8 cellular contexts compared by ENCODE assay signal in the genomic region with DNA sequence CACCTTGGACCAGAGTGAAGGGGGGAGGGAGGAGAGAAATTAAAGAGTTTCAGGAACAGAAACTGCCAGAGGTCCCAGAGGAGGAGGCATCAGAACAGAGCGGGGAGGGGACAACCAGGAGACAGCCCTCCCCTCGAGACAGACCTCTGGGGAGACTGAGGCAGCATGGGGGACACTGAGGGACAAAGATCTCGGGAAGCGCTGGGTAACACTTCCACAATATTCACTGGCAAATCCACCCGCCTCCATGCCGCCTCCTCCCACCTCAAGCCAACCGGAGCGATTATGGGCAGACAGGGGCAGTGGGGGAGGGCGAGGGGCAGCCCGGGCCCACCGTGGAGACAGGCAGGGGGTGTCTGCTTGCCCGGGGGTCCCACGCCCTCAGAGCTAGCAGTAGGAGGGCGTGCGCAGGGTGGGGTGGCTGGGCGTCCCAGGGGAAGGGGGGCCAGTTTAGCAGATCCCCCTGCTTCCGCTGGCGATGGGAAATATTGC. TPM values are rescaled to one million over a fixed set of nuclear protein-coding genes. Genes with fewer than 3 reads are reported as not detected.
A peak's percentile ranks its signal among the peaks of the same experiment; 100 is the strongest.
DNase-seq lines count a peak whose midpoint lies in the region; ATAC-seq and TF ChIP-seq lines count a peak whose summit lies in the region.

No MANE protein-coding gene starts in this region.

- H3K79me2 ChIP-seq in GM23338 (replicated peaks; ENCODE audit: insufficient read depth): peaks cover 60% of the 10 kb centered on the region

- H3K27ac Mint-ChIP-seq in GM23338: peak overlapping the region; percentile 22; the same call in 1 of the 2 replicates

- peaks cover 51% of the 10 kb centered on the region for H3K4me1 Mint-ChIP-seq in GM23338

- H3K36me3 Mint-ChIP-seq in GM23338 (ENCODE audit: low read depth): peaks cover 16% of the 10 kb centered on the region

- peaks cover 3% of the 10 kb centered on the region; the same call in 1 of the 2 replicates for H3F3A ChIP-seq in GM23338 (replicated peaks; ENCODE audit: low read depth)

- H3K4me2 ChIP-seq in GM23338: peak overlapping the region; percentile 84

- H3K27me3 Mint-ChIP-seq in GM23338 (ENCODE audit: insufficient read depth, low read depth, poor library complexity): peaks cover 46% of the 10 kb centered on the region

- peaks cover 50% of the 10 kb centered on the region for H3K4me1 ChIP-seq in GM23338 (ENCODE audit: insufficient read depth)

- peaks cover 5% of the 10 kb centered on the region for H3K9me3 Mint-ChIP-seq in GM23338

- no peak for TF ChIP-seq CTCF in GM23338 (conservative IDR thresholded peaks at IDR 0.05; ENCODE audit: low read depth in 2 of 2)
- no peak for TF ChIP-seq CTCF in fibroblast of pulmonary artery (IDR thresholded peaks at IDR 0.05; ENCODE audit: low read length, missing control alignments)

- peaks cover 42% of the 10 kb centered on the region for H4K20me1 ChIP-seq in GM23338 (replicated peaks; ENCODE audit: insufficient read depth)

- DNase-seq in GM23338 (ENCODE audit: low spot score) (no peak), RPMI8226 (peak; percentile 38), fibroblast of pulmonary artery (ENCODE audit: low read depth) (no peak), skeletal muscle cell (ENCODE audit: low read depth) (no peak), putamen (ENCODE audit: low spot score) (no peak)

- peak overlapping the region; percentile 56; the same call in 1 of the 2 replicates for H3K27ac ChIP-seq in GM23338 (ENCODE audit: low read depth)

- H3K27me3 ChIP-seq in GM23338 (ENCODE audit: insufficient read depth): peaks cover 16% of the 10 kb centered on the region

- H3K9me2 ChIP-seq in GM23338 (ENCODE audit: insufficient read depth): no peaks in the 10 kb centered on the region

- H3K36me3 ChIP-seq in GM23338 (ENCODE audit: insufficient read depth): no peaks in the 10 kb centered on the region

- H3K4me3 ChIP-seq in GM23338 (peak overlapping the region; percentile 99), fibroblast of pulmonary artery (replicated peaks; ENCODE audit: low read depth, low read length) (peak overlapping the region; percentile 91), skeletal muscle cell (ENCODE audit: low read depth, low read length) (peak overlapping the region; percentile 65)

- ATAC-seq in GM23338 (no peak), GM18519 (IDR thresholded peaks at IDR 0.05; ENCODE audit: low FRiP score, unreplicated experiment) (no peak), HG02870 (IDR thresholded peaks at IDR 0.05; ENCODE audit: unreplicated experiment) (no peak), GM18502 (IDR thresholded peaks at IDR 0.05; ENCODE audit: poor library complexity, unreplicated experiment) (no peak)

- H2AFZ ChIP-seq in GM23338: no peak overlapping the region

- H3K4me3 Mint-ChIP-seq in GM23338: peak overlapping the region; percentile 97

TF ChIP-seq in GM23338, 12 proteins besides CTCF, POLR2A, EP300 and RAD21 (continues in another document):
- TF ChIP-seq ZNF114 (CRISPR knock-in tag; IDR thresholded peaks at IDR 0.05) (no peak), EZH2 (IDR thresholded peaks at IDR 0.05; ENCODE audit: low read depth, unreplicated experiment) (no peak), POLR2AphosphoS5 (IDR thresholded peaks at IDR 0.05; ENCODE audit: low read depth) (no peak), EZH2phosphoT487 (IDR thresholded peaks at IDR 0.05; ENCODE audit: unreplicated experiment) (no peak), ZNF462 (CRISPR knock-in tag; IDR thresholded peaks at IDR 0.05) (no peak), JUNB (IDR thresholded peaks at IDR 0.05; ENCODE audit: unreplicated experiment) (no peak), STAT1 (IDR thresholded peaks at IDR 0.05; ENCODE audit: unreplicated experiment) (no peak), NANOG (IDR thresholded peaks at IDR 0.05; ENCODE audit: borderline replicate concordance) (no peak), CREB1 (CRISPR knock-in tag; IDR thresholded peaks at IDR 0.05; ENCODE audit: low read depth) (no peak), ZNF331 (CRISPR knock-in tag; IDR thresholded peaks at IDR 0.05; ENCODE audit: low read depth) (no peak)
- TF ChIP-seq, protein P1, sequence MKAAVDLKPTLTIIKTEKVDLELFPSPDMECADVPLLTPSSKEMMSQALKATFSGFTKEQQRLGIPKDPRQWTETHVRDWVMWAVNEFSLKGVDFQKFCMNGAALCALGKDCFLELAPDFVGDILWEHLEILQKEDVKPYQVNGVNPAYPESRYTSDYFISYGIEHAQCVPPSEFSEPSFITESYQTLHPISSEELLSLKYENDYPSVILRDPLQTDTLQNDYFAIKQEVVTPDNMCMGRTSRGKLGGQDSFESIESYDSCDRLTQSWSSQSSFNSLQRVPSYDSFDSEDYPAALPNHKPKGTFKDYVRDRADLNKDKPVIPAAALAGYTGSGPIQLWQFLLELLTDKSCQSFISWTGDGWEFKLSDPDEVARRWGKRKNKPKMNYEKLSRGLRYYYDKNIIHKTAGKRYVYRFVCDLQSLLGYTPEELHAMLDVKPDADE (IDR thresholded peaks at IDR 0.05): no peak

RNA-seq across cellular contexts. Expression of gene PCGF2, which starts 1.2 kb away (rescaled TPM):
- 21.1 and 23.4 TPM in 2 replicates for total RNA-seq in GM23338 (2014; rRNA removed; shearing (Covaris generic))
- 51.9 and 60.9 TPM in 2 replicates for polyA plus RNA-seq in GM23338 (2016; fragmentation: Nextera tagmentation; extraction: Ambion mirVana)

RNA-seq across cellular contexts. Expression of gene PSMB3, which starts 5.6 kb away (rescaled TPM):
- total RNA-seq in GM23338 (2014; rRNA removed; shearing (Covaris generic)): 250 and 270 TPM in 2 replicates
- polyA plus RNA-seq in GM23338 (2016; fragmentation: Nextera tagmentation; extraction: Ambion mirVana): 523 and 558 TPM in 2 replicates

RNA-seq across cellular contexts. Expression of gene CISD3, which starts 16.8 kb away (rescaled TPM):
- total RNA-seq in GM23338 (2014; rRNA removed; shearing (Covaris generic)): 0.94 and 3.4 TPM in 2 replicates
- polyA plus RNA-seq in GM23338 (2016; fragmentation: Nextera tagmentation; extraction: Ambion mirVana): 8.9 and 9.9 TPM in 2 replicates

RNA-seq across cellular contexts. Expression of gene MLLT6, which starts 41.9 kb away (rescaled TPM):
- 2.8 and 3.3 TPM in 2 replicates for total RNA-seq in GM23338 (2014; rRNA removed; shearing (Covaris generic))
- polyA plus RNA-seq in GM23338 (2016; fragmentation: Nextera tagmentation; extraction: Ambion mirVana): 1.8 and 2.6 TPM in 2 replicates

RNA-seq across cellular contexts. Expression of gene PIP4K2B, which starts 52.4 kb away (rescaled TPM):
- 36.0 and 43.4 TPM in 2 replicates for total RNA-seq in GM23338 (2014; rRNA removed; shearing (Covaris generic))
- 9.5 and 10.0 TPM in 2 replicates for polyA plus RNA-seq in GM23338 (2016; fragmentation: Nextera tagmentation; extraction: Ambion mirVana)
